Comparison of ENCODE assay signal across 8 cellular contexts in the genomic region with DNA sequence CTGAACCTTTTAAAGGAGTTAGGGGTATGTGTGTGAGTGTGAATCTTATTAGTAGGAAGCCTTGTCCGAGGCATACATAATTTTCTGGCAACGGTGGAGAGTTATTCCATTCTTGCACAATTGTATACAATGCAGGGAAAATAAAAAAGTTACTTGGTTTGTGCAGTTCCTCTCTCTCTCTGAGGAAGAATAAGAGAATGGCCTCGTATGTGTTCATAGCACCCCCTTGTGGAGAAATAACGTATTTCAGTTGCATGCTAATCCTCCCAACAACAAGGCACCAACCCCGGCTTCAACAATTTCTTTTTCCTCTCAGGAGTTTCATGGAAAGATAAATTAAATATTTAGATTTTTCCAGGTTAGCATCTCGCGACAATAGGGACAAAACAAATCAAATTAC. TPM values are rescaled to one million over a fixed set of nuclear protein-coding genes. Genes with fewer than 3 reads are reported as not detected.
DNase-seq lines count a peak whose midpoint lies in the region; TF ChIP-seq lines count a peak whose summit lies in the region.

No MANE protein-coding gene starts in this region.

- no peak overlapping the region for H3K27ac ChIP-seq in A673 (ENCODE audit: low read depth, low read length, poor library complexity, severe bottlenecking)
- H3K27ac ChIP-seq in HEK293 (ENCODE audit: extremely low read depth, low read depth, low read length): no peak overlapping the region
- H3K27ac ChIP-seq in colonic mucosa: no peak overlapping the region
- H3K27ac ChIP-seq in mesenchymal stem cell (ENCODE audit: low read length, poor library complexity, severe bottlenecking): no peak overlapping the region
- no peak overlapping the region for H3K27ac ChIP-seq in effector memory CD4-positive, alpha-beta T cell (ENCODE audit: insufficient read depth, low read length, poor library complexity, severe bottlenecking)

- H3K23ac ChIP-seq in mesenchymal stem cell (ENCODE audit: low read length in 2 of 2): no peak overlapping the region

- DNase-seq in A673 (ENCODE audit: low spot score) (peak; percentile 76), ELR (ENCODE audit: low read depth) (peak; percentile 25), NCI-H460 (ENCODE audit: extremely low read depth, low read depth) (peak; percentile 59), colonic mucosa (peak; percentile 36), mesenchymal stem cell (peak; percentile 20), cerebellar nuclear complex (lab: John Stamatoyannopoulos, UW) (no peak)
- DNase-seq in effector memory CD4-positive, alpha-beta T cell: no peak

- no peaks in the 10 kb centered on the region for H3K79me1 ChIP-seq in mesenchymal stem cell (replicated peaks; ENCODE audit: low read length, poor library complexity, severe bottlenecking)

- H3K9ac ChIP-seq in colonic mucosa (ENCODE audit: low read depth in 2 of 2, low read length in 2 of 2): no peak overlapping the region
- no peak overlapping the region for H3K9ac ChIP-seq in mesenchymal stem cell (ENCODE audit: low read length)

- H4K8ac ChIP-seq in mesenchymal stem cell (ENCODE audit: low read length): no peak overlapping the region

- H3K4me2 ChIP-seq in mesenchymal stem cell (ENCODE audit: low read length, poor library complexity, severe bottlenecking): no peak overlapping the region

- H3K18ac ChIP-seq in mesenchymal stem cell (ENCODE audit: low read depth in 1 of 2, low read length in 2 of 2): no peak overlapping the region

- no peaks in the 10 kb centered on the region for H3K4me1 ChIP-seq in A673 (ENCODE audit: insufficient read depth, low read length, poor library complexity, severe bottlenecking)
- no peaks in the 10 kb centered on the region for H3K4me1 ChIP-seq in HEK293 (ENCODE audit: control insufficient read depth, insufficient read depth, low read length)
- H3K4me1 ChIP-seq in colonic mucosa: no peaks in the 10 kb centered on the region
- no peaks in the 10 kb centered on the region for H3K4me1 ChIP-seq in mesenchymal stem cell (ENCODE audit: control insufficient read depth, insufficient read depth, low read depth, low read length)
- H3K4me1 ChIP-seq in effector memory CD4-positive, alpha-beta T cell (ENCODE audit: control insufficient read depth, insufficient read depth, low read length, poor library complexity, severe bottlenecking): no peaks in the 10 kb centered on the region

- H3K36me3 ChIP-seq in A673 (ENCODE audit: insufficient read depth, low read length, poor library complexity, severe bottlenecking): no peaks in the 10 kb centered on the region
- no peaks in the 10 kb centered on the region for H3K36me3 ChIP-seq in HEK293 (ENCODE audit: control insufficient read depth in 2 of 2, insufficient read depth in 1 of 2, low read length in 2 of 2)
- no peaks in the 10 kb centered on the region for H3K36me3 ChIP-seq in colonic mucosa
- H3K36me3 ChIP-seq in mesenchymal stem cell (ENCODE audit: control insufficient read depth in 1 of 2, insufficient read depth in 2 of 2, low read depth in 1 of 2, low read length in 2 of 2): no peaks in the 10 kb centered on the region
- no peaks in the 10 kb centered on the region for H3K36me3 ChIP-seq in effector memory CD4-positive, alpha-beta T cell (ENCODE audit: control insufficient read depth, insufficient read depth, low read length)

- H2BK12ac ChIP-seq in mesenchymal stem cell (ENCODE audit: low read length in 2 of 2): no peak overlapping the region

- H2BK15ac ChIP-seq in mesenchymal stem cell (ENCODE audit: low read depth, poor library complexity, severe bottlenecking): no peak overlapping the region

- no peak overlapping the region for H4K91ac ChIP-seq in mesenchymal stem cell (ENCODE audit: low read length)

- intact Hi-C loops in A673 (cut with micrococcal nuclease; ENCODE audit: unreplicated experiment) (loop anchor here (1.0 to 5.0 kb wide), 2 partner anchors 448 to 553 kb away; no protein-coding TSS in a partner anchor), colonic mucosa (cut with DNase I) (loop anchor here (5.0 kb wide), 1 partner anchor 618 kb away; no protein-coding TSS in a partner anchor)

- H2AFZ ChIP-seq in mesenchymal stem cell (ENCODE audit: low read depth, low read length): no peak overlapping the region

- H3K9me3 ChIP-seq in A673 (ENCODE audit: low read depth, low read length, poor library complexity, severe bottlenecking) (no peaks in the 10 kb centered on the region), HEK293 (ENCODE audit: control insufficient read depth, insufficient read depth, low read depth, low read length) (no peaks in the 10 kb centered on the region), colonic mucosa (no peaks in the 10 kb centered on the region), mesenchymal stem cell (ENCODE audit: control insufficient read depth, low read length) (no peaks in the 10 kb centered on the region)
- H3K9me3 ChIP-seq in effector memory CD4-positive, alpha-beta T cell (ENCODE audit: control insufficient read depth, low read length): no peaks in the 10 kb centered on the region

- 0% methylated on average over 4 of the region's 7 CpGs for whole genome bisulfite sequencing in mesenchymal stem cell

- H3K4me3 ChIP-seq in A673 (ENCODE audit: low read depth, low read length, poor library complexity, severe bottlenecking): no peak overlapping the region
- H3K4me3 ChIP-seq in HEK293 (ENCODE audit: low read depth, low read length): no peak overlapping the region
- no peak overlapping the region for H3K4me3 ChIP-seq in colonic mucosa
- H3K4me3 ChIP-seq in mesenchymal stem cell (ENCODE audit: insufficient read depth in 1 of 2, low read depth in 1 of 2, low read length in 2 of 2): no peak overlapping the region
- no peak overlapping the region for H3K4me3 ChIP-seq in effector memory CD4-positive, alpha-beta T cell (ENCODE audit: insufficient read depth, low read depth, low read length, poor library complexity, severe bottlenecking)

- BruUV-seq in A673 (replicated peaks; lab: Mats Ljungman, UMichigan): no TSS peak

- POLR2A ChIA-PET in A673 (lab: Charles Lee; ENCODE audit: low non-redundant PET) (no interaction called here), HEK293 (lab: Yijun Ruan, JAX) (no interaction called here)

- no peak overlapping the region for H2BK5ac ChIP-seq in mesenchymal stem cell (ENCODE audit: low read depth, low read length, poor library complexity, severe bottlenecking)

- TF ChIP-seq CTCF in A673 (conservative IDR thresholded peaks at IDR 0.05; ENCODE audit: low read depth, low read length): peak; percentile 77
- peak; percentile 55 for TF ChIP-seq CTCF in HEK293 (tag by site-specific recombination; IDR thresholded peaks at IDR 0.05)
- TF ChIP-seq CTCF in colonic mucosa (IDR thresholded peaks at IDR 0.05): peak; percentile 74

- no peak overlapping the region for H3K4ac ChIP-seq in mesenchymal stem cell (ENCODE audit: low read depth in 1 of 2, low read length in 2 of 2)

- CTCF ChIA-PET in A673 (lab: Charles Lee) (no interaction called here), HEK293 (lab: Yijun Ruan, JAX) (interaction anchor here (0.8 to 4.3 kb wide), 10 partner anchors 8 to 633 kb away, joined by 3 to 26 read pairs (median 3); no protein-coding TSS in a partner anchor)

- H2BK120ac ChIP-seq in mesenchymal stem cell (ENCODE audit: low read depth, low read length): no peak overlapping the region

- no peak overlapping the region for H3K14ac ChIP-seq in mesenchymal stem cell (ENCODE audit: low read length in 2 of 2)

- no peak overlapping the region for H2AK5ac ChIP-seq in mesenchymal stem cell (ENCODE audit: low read length, severe bottlenecking)

- H3K27me3 ChIP-seq in A673 (replicated peaks; ENCODE audit: insufficient read depth, low read depth, low read length, poor library complexity) (no peaks in the 10 kb centered on the region), colonic mucosa (no peaks in the 10 kb centered on the region), mesenchymal stem cell (ENCODE audit: control insufficient read depth in 1 of 2, insufficient read depth in 1 of 2, low read length in 2 of 2) (peaks cover 0 to 28% of the 10 kb centered on the region in 2 experiments)
- H3K27me3 ChIP-seq in effector memory CD4-positive, alpha-beta T cell (replicated peaks; ENCODE audit: control insufficient read depth, insufficient read depth, low read length, poor library complexity, severe bottlenecking): no peaks in the 10 kb centered on the region

TF ChIP-seq in HEK293, 187 proteins besides CTCF, POLR2A, EP300 and RAD21 (continues in another document):
- TF ChIP-seq ZNF335 (tag by site-specific recombination; conservative IDR thresholded peaks at IDR 0.05) (no peak), ZNF660 (tag by site-specific recombination; IDR thresholded peaks at IDR 0.05) (0 out of 2 replicates have a peak, but pooled peaks have one; percentile 19), ZNF654 (tag by site-specific recombination; IDR thresholded peaks at IDR 0.05; ENCODE audit: low read depth) (peak; percentile 86), KLF7 (tag by site-specific recombination; IDR thresholded peaks at IDR 0.05; ENCODE audit: borderline replicate concordance) (no peak), ZNF473 (tag by site-specific recombination; IDR thresholded peaks at IDR 0.05) (no peak), ZNF138 (tag by site-specific recombination; IDR thresholded peaks at IDR 0.05; ENCODE audit: borderline replicate concordance) (no peak), ZNF658 (tag by site-specific recombination; IDR thresholded peaks at IDR 0.05) (no peak), ZNF292 (tag by site-specific recombination; IDR thresholded peaks at IDR 0.05; ENCODE audit: borderline replicate concordance, low read depth) (no peak), ZNF530 (tag by site-specific recombination; IDR thresholded peaks at IDR 0.05; ENCODE audit: low read depth) (no peak), ZNF610 (tag by site-specific recombination; IDR thresholded peaks at IDR 0.05; ENCODE audit: borderline replicate concordance) (no peak)
- TF ChIP-seq, protein P1, sequence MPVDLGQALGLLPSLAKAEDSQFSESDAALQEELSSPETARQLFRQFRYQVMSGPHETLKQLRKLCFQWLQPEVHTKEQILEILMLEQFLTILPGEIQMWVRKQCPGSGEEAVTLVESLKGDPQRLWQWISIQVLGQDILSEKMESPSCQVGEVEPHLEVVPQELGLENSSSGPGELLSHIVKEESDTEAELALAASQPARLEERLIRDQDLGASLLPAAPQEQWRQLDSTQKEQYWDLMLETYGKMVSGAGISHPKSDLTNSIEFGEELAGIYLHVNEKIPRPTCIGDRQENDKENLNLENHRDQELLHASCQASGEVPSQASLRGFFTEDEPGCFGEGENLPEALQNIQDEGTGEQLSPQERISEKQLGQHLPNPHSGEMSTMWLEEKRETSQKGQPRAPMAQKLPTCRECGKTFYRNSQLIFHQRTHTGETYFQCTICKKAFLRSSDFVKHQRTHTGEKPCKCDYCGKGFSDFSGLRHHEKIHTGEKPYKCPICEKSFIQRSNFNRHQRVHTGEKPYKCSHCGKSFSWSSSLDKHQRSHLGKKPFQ (tag by site-specific recombination; IDR thresholded peaks at IDR 0.05): no peak

RNA-seq across cellular contexts. Expression of gene FGF13, which starts 33.7 kb away (rescaled TPM):
- total RNA-seq in A673 (2021): 36.5 and 38.7 TPM in 2 replicates
- total RNA-seq in NCI-H460 (2014; rRNA removed; shearing (Covaris generic)): 50.3 and 55.3 TPM in 2 replicates
- polyA plus RNA-seq in NCI-H460 (2014; cell fraction: nucleus; rRNA removed): 18.9 and 29.0 TPM in 2 replicates
- 1 to 10 TPM; 1.6 to 2.1 TPM for total RNA-seq in colonic mucosa
- polyA plus RNA-seq in mesenchymal stem cell (2013, experiment 1 of 2): 0.35 TPM
- 0.49 TPM for polyA plus RNA-seq in mesenchymal stem cell (2013, experiment 2 of 2)

Comparison
In these comparisons a context has a peak if more than half of its experiments do, and no peak if none do; other contexts are left out.
1. DNase-seq: peak in A673 (single experiment), ELR (single experiment), NCI-H460 (single experiment), colonic mucosa (single experiment) and mesenchymal stem cell (single experiment); none in cerebellar nuclear complex (0 of 2) and effector memory CD4-positive, alpha-beta T cell (0 of 3).
2. RNA of gene FGF13, which starts 33.7 kb away (total RNA-seq): 50.3 to 55.3 TPM in NCI-H460 and 36.5 to 38.7 TPM in A673; 1.6 to 2.1 TPM in colonic mucosa; every median in the first group is over 10 times any median in the second.
3. Peak in every context shown above with its lines, with median percentiles within 50 percentile points of each other: CTCF ChIP-seq.